In genomic region chr6:85547719-85548118, GRCh38 we compare ENCODE assay signal across 27 cellular contexts.
"Had no signal": no experiment of that assay in that cellular context is flagged by ENCODE, and none has a peak within 500 bp of the region (broad histone marks: within the 10 kb centered on the region; RNA-seq: fewer than 3 reads in every experiment).

No MANE protein-coding gene starts in this region.

- H3K27ac Mint-ChIP-seq: naive thymus-derived CD4-positive, alpha-beta T cell; nephron; neural progenitor cell; progenitor cell of endocrine pancreas; stimulated activated effector memory CD8-positive, alpha-beta T cell treated with anti-CD3 and anti-CD28 coated beads, Interleukin-12 subunit alpha, Interleukin-12 subunit beta, amount 100 ng/mL, for 72 hours; stimulated activated naive B cell treated with anti-CD40 and anti-IgM and Interleukin-4, amounts not matched to agents 10 μg/mL and 1 μg/mL and 100 μg/mL, for 72 hours; stimulated activated naive CD8-positive, alpha-beta T cell treated with anti-CD3 and anti-CD28 coated beads, Interleukin-15, Interleukin-2, amounts not matched to agents 100 ng/mL and 50 ng/mL, for 24 hours had no signal

- H3K4me3 ChIP-seq: neural progenitor cell, ovary, psoas muscle, right lobe of liver, sigmoid colon, stomach, thoracic aorta, thyroid gland, tibial nerve, upper lobe of left lung, vagina had no signal

- ATAC-seq: naive thymus-derived CD4-positive, alpha-beta T cell; psoas muscle; right cardiac atrium; right lobe of liver; stimulated activated effector memory CD8-positive, alpha-beta T cell treated with anti-CD3 and anti-CD28 coated beads, Interleukin-12 subunit alpha, Interleukin-12 subunit beta, amount 100 ng/mL, for 72 hours; stimulated activated naive B cell treated with anti-CD40 and anti-IgM and Interleukin-4, amounts not matched to agents 10 μg/mL and 1 μg/mL and 100 μg/mL, for 72 hours had no signal

- H3K9me3 Mint-ChIP-seq: nephron, neural progenitor cell had no signal

- H3K4me1 Mint-ChIP-seq: naive thymus-derived CD4-positive, alpha-beta T cell; nephron; stimulated activated effector memory CD8-positive, alpha-beta T cell treated with anti-CD3 and anti-CD28 coated beads, Interleukin-12 subunit alpha, Interleukin-12 subunit beta, amount 100 ng/mL, for 72 hours; stimulated activated naive B cell treated with anti-CD40 and anti-IgM and Interleukin-4, amounts not matched to agents 10 μg/mL and 1 μg/mL and 100 μg/mL, for 72 hours had no signal

- H3K27me3 Mint-ChIP-seq: naive thymus-derived CD4-positive, alpha-beta T cell; progenitor cell of endocrine pancreas; stimulated activated naive B cell treated with anti-CD40 and anti-IgM and Interleukin-4, amounts not matched to agents 10 μg/mL and 1 μg/mL and 100 μg/mL, for 72 hours; stimulated activated naive CD8-positive, alpha-beta T cell treated with anti-CD3 and anti-CD28 coated beads, Interleukin-15, Interleukin-2, amounts not matched to agents 100 ng/mL and 50 ng/mL, for 24 hours had no signal

- H3K4me1 ChIP-seq: parathyroid adenoma, psoas muscle, right lobe of liver, sigmoid colon, stomach, tibial nerve, upper lobe of left lung, vagina had no signal

- DNase-seq: naive thymus-derived CD4-positive, alpha-beta T cell; occipital lobe; ovary; posterior cingulate gyrus; psoas muscle; right cardiac atrium; right lobe of liver; sigmoid colon; small intestine; stimulated activated CD4-positive, alpha-beta T cell treated with anti-CD3 and anti-CD28 coated beads, Interleukin-15, amount 100 ng/mL, for 24 hours; stimulated activated CD4-positive, alpha-beta T cell treated with anti-CD3 and anti-CD28 coated beads, Interleukin-2, amount 100 ng/mL, for 24 hours; stimulated activated CD4-positive, alpha-beta T cell treated with anti-CD3 and anti-CD28 coated beads, Interleukin-2, amount 100 ng/mL, for 48 hours; stimulated activated CD4-positive, alpha-beta T cell treated with anti-CD3 and anti-CD28 coated beads, Interleukin-4, amount 100 ng/mL, for 24 hours; stimulated activated naive B cell treated with anti-CD40 and anti-IgM and Interleukin-4, amounts not matched to agents 10 μg/mL and 1 μg/mL and 100 μg/mL, for 72 hours; stimulated activated naive CD4-positive, alpha-beta T cell treated with Interleukin-2 at 50 U/mL for 16 hours; stomach; thyroid gland; upper lobe of left lung had no signal

- H3K27ac ChIP-seq: neural progenitor cell, ovary, parathyroid adenoma, psoas muscle, right lobe of liver, sigmoid colon, stomach, thoracic aorta, thyroid gland, tibial nerve, upper lobe of left lung, vagina had no signal

- H3K27me3 ChIP-seq: neural progenitor cell, ovary, right lobe of liver, sigmoid colon, stomach, thyroid gland, tibial nerve, upper lobe of left lung, vagina had no signal

- H3K4me3 Mint-ChIP-seq: naive thymus-derived CD4-positive, alpha-beta T cell; nephron; neural progenitor cell; stimulated activated effector memory CD8-positive, alpha-beta T cell treated with anti-CD3 and anti-CD28 coated beads, Interleukin-12 subunit alpha, Interleukin-12 subunit beta, amount 100 ng/mL, for 72 hours; stimulated activated naive B cell treated with anti-CD40 and anti-IgM and Interleukin-4, amounts not matched to agents 10 μg/mL and 1 μg/mL and 100 μg/mL, for 72 hours; stimulated activated naive CD8-positive, alpha-beta T cell treated with anti-CD3 and anti-CD28 coated beads, Interleukin-15, Interleukin-2, amounts not matched to agents 100 ng/mL and 50 ng/mL, for 24 hours had no signal

- H3K9me3 ChIP-seq: ovary, psoas muscle, right lobe of liver, sigmoid colon, stomach, thoracic aorta, thyroid gland, tibial nerve, upper lobe of left lung, vagina had no signal

- H3K36me3 ChIP-seq: ovary had no signal
